ENCODE assay signal across 8 cellular contexts in genomic region chr6:10719386-10720228, GRCh38. TPM values are rescaled to one million over a fixed set of nuclear protein-coding genes. Genes with fewer than 3 reads are reported as not detected.
DNase-seq lines count a peak whose midpoint lies in the region; TF ChIP-seq lines count a peak whose summit lies in the region.

No MANE protein-coding gene starts in this region.

- H3K9me3 ChIP-seq in OCI-LY7 (ENCODE audit: low read length) = peaks cover 19% of the 10 kb centered on the region; the same call in 1 of the 2 replicates
- no peaks in the 10 kb centered on the region for H3K9me3 ChIP-seq in mononuclear cell (ENCODE audit: low read depth, low read length)
- H3K9me3 ChIP-seq in uterus = no peaks in the 10 kb centered on the region

- H2AFZ ChIP-seq in OCI-LY7 (ENCODE audit: low read length) = no peak overlapping the region; the same call in 1 of the 2 replicates

- POLR2A ChIA-PET in OCI-LY7 (lab: Charles Lee) = interaction anchor here (0.6 to 1.1 kb wide), 5 partner anchors 9 to 196 kb away, joined by 3 to 5 read pairs (median 4); no protein-coding TSS in a partner anchor

- H3K27ac ChIP-seq in OCI-LY7 (ENCODE audit: low read depth, low read length, poor library complexity, severe bottlenecking) (no peak overlapping the region), uterus (peak overlapping the region; percentile 74 to 88)

- H3K27ac Mint-ChIP-seq in Calu3 (ENCODE audit: unreplicated experiment) (no peak overlapping the region), brain (peak overlapping the region in 4 of 5 experiments; percentile 47 to 96 (median 79))

- BruUV-seq in Calu3 (replicated peaks; lab: Mats Ljungman, UMichigan) = no TSS peak
- BruUV-seq in OCI-LY7 (replicated peaks; lab: Mats Ljungman, UMichigan) = no TSS peak

- H3K4me1 Mint-ChIP-seq in Calu3 (ENCODE audit: low read depth, unreplicated experiment) = peaks cover 9% of the 10 kb centered on the region
- H3K4me1 Mint-ChIP-seq in brain = peaks cover 42% of the 10 kb centered on the region

- peak overlapping the region; percentile 58; the same call in 1 of the 2 replicates for H3K4me2 ChIP-seq in OCI-LY7 (ENCODE audit: low read length)

- intact Hi-C loops in Calu3 (cut with micrococcal nuclease; ENCODE audit: unreplicated experiment) (no loop called here), OCI-LY7 (cut with micrococcal nuclease; ENCODE audit: unreplicated experiment) (no loop called here), uterus (cut with DNase I; ENCODE audit: low total_unique reads) (no loop called here)

- H3K4me3 Mint-ChIP-seq in Calu3 (ENCODE audit: low read depth, unreplicated experiment) (peak overlapping the region; percentile 58), brain (no peak overlapping the region)

- H3K36me3 Mint-ChIP-seq in Calu3 (ENCODE audit: insufficient read depth, unreplicated experiment) (peaks cover 15% of the 10 kb centered on the region), brain (no peaks in the 10 kb centered on the region)

- no peaks in the 10 kb centered on the region for H3K79me2 ChIP-seq in OCI-LY7 (ENCODE audit: insufficient read depth, low read depth, low read length)

- H3K27me3 ChIP-seq in mononuclear cell (ENCODE audit: insufficient read depth, low read length) (no peaks in the 10 kb centered on the region), uterus (no peaks in the 10 kb centered on the region)

- CTCF ChIA-PET in Calu3 (lab: Charles Lee) = interaction anchor here (0.6 kb wide), 1 partner anchor 198 kb away, joined by 3 read pairs; no protein-coding TSS in a partner anchor
- CTCF ChIA-PET in OCI-LY7 (lab: Charles Lee; ENCODE audit: unreplicated experiment) = no interaction called here

- H3K27me3 Mint-ChIP-seq in Calu3 (ENCODE audit: unreplicated experiment) (no peaks in the 10 kb centered on the region), brain (peaks cover 7% of the 10 kb centered on the region)

- DNase-seq in Calu3 = no peak
- peak; percentile 23 for DNase-seq in OCI-LY7 (ENCODE audit: low spot score)
- DNase-seq in uterus = peak; percentile 23 to 31
- no peak for DNase-seq in NCI-H2196 (lab: John Stamatoyannopoulos, UW; ENCODE audit: unreplicated experiment)
- no peak for DNase-seq in NCI-H146 (lab: John Stamatoyannopoulos, UW)
- no peak for DNase-seq in cerebellar cortex (ENCODE audit: low spot score)

- no peaks in the 10 kb centered on the region for H3K9me2 ChIP-seq in OCI-LY7 (ENCODE audit: insufficient read depth, low read length)

- H3K4me3 ChIP-seq in OCI-LY7 (ENCODE audit: low read depth, low read length, poor library complexity, severe bottlenecking) (peak overlapping the region; percentile 54), mononuclear cell (ENCODE audit: low read length) (peak overlapping the region; percentile 46), uterus (peak overlapping the region; percentile 43 to 66)

- H3K36me3 ChIP-seq in OCI-LY7 (ENCODE audit: insufficient read depth, low read length) (no peaks in the 10 kb centered on the region), uterus (no peaks in the 10 kb centered on the region)

- no peaks in the 10 kb centered on the region for H4K20me1 ChIP-seq in OCI-LY7 (ENCODE audit: insufficient read depth, low read length)

- TF ChIP-seq CTCF in Calu3 (IDR thresholded peaks at IDR 0.05; ENCODE audit: unreplicated experiment) = no peak
- no peak for TF ChIP-seq CTCF in OCI-LY7 (conservative IDR thresholded peaks at IDR 0.05; ENCODE audit: low read length)
- no peak for TF ChIP-seq CTCF in brain (conservative IDR thresholded peaks at IDR 0.05)
- no peak for TF ChIP-seq CTCF in uterus (IDR thresholded peaks at IDR 0.05)

- TF ChIP-seq POLR2A in uterus (IDR thresholded peaks at IDR 0.05) = no peak

- no peaks in the 10 kb centered on the region for H3K9me3 Mint-ChIP-seq in Calu3 (ENCODE audit: low read depth, unreplicated experiment)
- peaks cover 0 to 10% (median 3%) of the 10 kb centered on the region in 5 experiments for H3K9me3 Mint-ChIP-seq in brain

- H3K4me1 ChIP-seq in OCI-LY7 (ENCODE audit: insufficient read depth, low read length, poor library complexity, severe bottlenecking) = peaks cover 27% of the 10 kb centered on the region
- H3K4me1 ChIP-seq in mononuclear cell (ENCODE audit: insufficient read depth, low read length) = peaks cover 49% of the 10 kb centered on the region
- peaks cover 7 to 9% of the 10 kb centered on the region in 2 donors for H3K4me1 ChIP-seq in uterus

RNA-seq across cellular contexts. Expression of gene TMEM14C, which starts 3.3 kb away (rescaled TPM):
- total RNA-seq in Calu3 (2022) (53.4 and 53.6 TPM in 2 replicates), OCI-LY7 (2022) (33.9 and 39.5 TPM in 2 replicates), mononuclear cell (20.6 TPM), uterus (100 to 1,000 TPM in 3 of 4 donors, 10 to 100 TPM in 1; 97.5 to 236 (median 159) TPM)
- total RNA-seq in OCI-LY7 (2014; rRNA removed; shearing (Covaris generic)) = 23.7 and 40.2 TPM in 2 replicates
- polyA plus RNA-seq in brain (ENCODE audit: insufficient read depth, low read depth, low replicate concordance) = 162 TPM

RNA-seq across cellular contexts. Expression of gene PAK1IP1, which starts 24.8 kb away (rescaled TPM):
- total RNA-seq in Calu3 (2022) (14.3 and 15.8 TPM in 2 replicates), OCI-LY7 (2022) (20.3 and 21.8 TPM in 2 replicates), mononuclear cell (7.6 TPM), uterus (10 to 100 TPM; 14.2 to 34.1 (median 18.8) TPM)
- 27.8 and 29.7 TPM in 2 replicates for total RNA-seq in OCI-LY7 (2014; rRNA removed; shearing (Covaris generic))
- 7.6 TPM for polyA plus RNA-seq in brain (ENCODE audit: insufficient read depth, low read depth, low replicate concordance)

RNA-seq across cellular contexts. Expression of gene C6orf52, which starts 25.2 kb away (rescaled TPM):
- total RNA-seq in Calu3 (2022) (not detected in 2 replicates), OCI-LY7 (2022) (1.0 TPM in 1 of 2 replicates, not detected in the other), mononuclear cell (not detected), uterus (10 to 100 TPM in 1 of 4 donors, not detected in 3; 79.7 TPM)
- 0.66 TPM in 1 of 2 replicates, not detected in the other for total RNA-seq in OCI-LY7 (2014; rRNA removed; shearing (Covaris generic))
- 10.1 TPM for polyA plus RNA-seq in brain (ENCODE audit: insufficient read depth, low read depth, low replicate concordance)

RNA-seq across cellular contexts. Expression of gene TMEM14B, which starts 28.0 kb away (rescaled TPM):
- total RNA-seq in Calu3 (2022) (50.4 and 63.9 TPM in 2 replicates), OCI-LY7 (2022) (111 and 125 TPM in 2 replicates), mononuclear cell (28.9 TPM), uterus (10 to 100 TPM; 48.5 to 71.9 (median 54.6) TPM)
- total RNA-seq in OCI-LY7 (2014; rRNA removed; shearing (Covaris generic)) = 93.2 and 103 TPM in 2 replicates
- 84.6 TPM for polyA plus RNA-seq in brain (ENCODE audit: insufficient read depth, low read depth, low replicate concordance)

Comparison
In these comparisons a context has a peak if more than half of its experiments do, and no peak if none do; other contexts are left out.
1. DNase-seq: peak in OCI-LY7 (single experiment) and uterus (2 of 2); none in Calu3 (single experiment), NCI-H2196 (single experiment), NCI-H146 (single experiment) and cerebellar cortex (single experiment).
2. Peak in every context shown above with its lines, with median percentiles within 50 percentile points of each other: H3K4me3 ChIP-seq.